ENCODE assay signal across 9 cellular contexts in the genomic region with DNA sequence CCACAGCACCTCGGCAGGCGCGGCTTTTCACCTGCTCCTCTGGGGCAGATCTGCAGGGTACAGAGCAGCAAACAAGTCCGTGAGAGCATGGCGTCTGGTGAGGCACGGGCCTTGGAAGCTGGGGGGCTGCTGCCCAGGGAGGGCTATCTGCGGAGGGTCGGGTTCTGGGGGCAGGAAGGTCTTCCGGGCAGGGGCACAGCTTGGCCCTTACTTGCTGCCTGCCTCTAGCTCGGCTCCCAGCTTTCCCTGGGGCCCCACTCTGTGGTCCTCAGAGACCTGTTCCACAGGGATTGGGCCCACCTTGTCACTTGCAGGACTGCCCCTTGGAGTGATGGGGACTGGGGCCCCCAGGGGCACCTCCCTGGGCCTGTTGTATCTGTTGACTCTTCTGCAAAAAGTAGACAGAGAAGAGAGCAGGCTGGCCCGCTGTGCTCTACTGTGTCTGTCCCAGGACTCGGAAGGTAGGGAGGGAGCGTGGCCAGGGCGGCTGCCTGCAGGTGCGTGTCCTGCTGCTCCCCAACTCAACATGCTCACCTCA.
A peak's percentile ranks its signal among the peaks of the same experiment; 100 is the strongest.
DNase-seq lines count a peak whose midpoint lies in the region; ATAC-seq and TF ChIP-seq lines count a peak whose summit lies in the region.
"Had no signal": no experiment of that assay in that cellular context is flagged by ENCODE, and none has a peak within 500 bp of the region (broad histone marks: within the 10 kb centered on the region; RNA-seq: fewer than 3 reads in every experiment).

No MANE protein-coding gene starts in this region.

- ATAC-seq in HG02840 (IDR thresholded peaks at IDR 0.05; ENCODE audit: low FRiP score, unreplicated experiment): no peak

- H3K4me3 Mint-ChIP-seq in MCF 10A (ENCODE audit: unreplicated experiment): no peak overlapping the region

- POLR2A ChIA-PET in MCF 10A (lab: Yijun Ruan, JAX): interaction anchor here (0.6 to 4.5 kb wide), 9 partner anchors 9 to 156 kb away, joined by 3 to 41 read pairs (median 5); a partner anchor contains a TSS

- H3K9me3 ChIP-seq in mucosa of stomach (ENCODE audit: control insufficient read depth, low read length): no peaks in the 10 kb centered on the region

- no peaks in the 10 kb centered on the region for H3K27me3 Mint-ChIP-seq in MCF 10A (ENCODE audit: insufficient read depth, unreplicated experiment)

- peak; percentile 61 for DNase-seq in activated effector memory CD4-positive, alpha-beta T cell treated with anti-CD3 and anti-CD28 coated beads, Interleukin-2, amount 50 U/mL, for 16 hours
- DNase-seq in activated effector memory CD4-positive, alpha-beta T cell treated with Interleukin-2 at 50 U/mL for 16 hours: no peak
- DNase-seq in MCF 10A (ENCODE audit: unreplicated experiment) (no peak), NCI-H748 (lab: John Stamatoyannopoulos, UW; ENCODE audit: unreplicated experiment) (no peak), 8988T (no peak)
- DNase-seq: NCI-H1417 treated with DMSO at 0.1 percent for 48 hours had no signal

- peak overlapping the region; percentile 52 for H3K9ac ChIP-seq in mucosa of stomach (ENCODE audit: low read length)

- H3K27ac Mint-ChIP-seq in MCF 10A (ENCODE audit: low read depth, unreplicated experiment): peak overlapping the region; percentile 90

- H3K36me3 ChIP-seq in mucosa of stomach (ENCODE audit: control insufficient read depth, insufficient read depth, low read length) (peaks cover 5% of the 10 kb centered on the region), urinary bladder (ENCODE audit: insufficient read depth) (no peaks in the 10 kb centered on the region)

- H3K4me3 ChIP-seq in mucosa of stomach (ENCODE audit: low read length) (no peak overlapping the region), urinary bladder (ENCODE audit: low read depth, low read length) (no peak overlapping the region)

- peak overlapping the region; percentile 38 for H3K27ac ChIP-seq in urinary bladder (ENCODE audit: low read depth)

- H3K36me3 Mint-ChIP-seq in MCF 10A (ENCODE audit: insufficient read depth, unreplicated experiment): peaks cover 46% of the 10 kb centered on the region

- intact Hi-C loops in MCF 10A (cut with micrococcal nuclease): no loop called here

- no peaks in the 10 kb centered on the region for H3K9me3 Mint-ChIP-seq in MCF 10A (ENCODE audit: unreplicated experiment)

- 88% methylated on average over 15 of the region's 15 CpGs for WGBS in urinary bladder

- H3K4me1 Mint-ChIP-seq in MCF 10A (ENCODE audit: insufficient read depth, unreplicated experiment): peaks cover 26% of the 10 kb centered on the region

- H3K4me1 ChIP-seq in mucosa of stomach (ENCODE audit: control insufficient read depth, insufficient read depth, low read length) (peaks cover 44% of the 10 kb centered on the region), urinary bladder (ENCODE audit: insufficient read depth) (peaks cover 4% of the 10 kb centered on the region)

- TF ChIP-seq CTCF in MCF 10A (IDR thresholded peaks at IDR 0.05; ENCODE audit: unreplicated experiment): no peak

- no TSS peak for BruUV-seq in MCF 10A (replicated peaks; lab: Mats Ljungman, UMichigan)

- CTCF ChIA-PET in MCF 10A (lab: Yijun Ruan, JAX): interaction anchor here (0.8 to 1.5 kb wide), 2 partner anchors 77 to 115 kb away, joined by 4 to 5 read pairs; no protein-coding TSS in a partner anchor

- no peaks in the 10 kb centered on the region for H3K27me3 ChIP-seq in mucosa of stomach (ENCODE audit: control insufficient read depth, insufficient read depth, low read length)
